14 cellular contexts compared by ENCODE assay signal in the genomic region with DNA sequence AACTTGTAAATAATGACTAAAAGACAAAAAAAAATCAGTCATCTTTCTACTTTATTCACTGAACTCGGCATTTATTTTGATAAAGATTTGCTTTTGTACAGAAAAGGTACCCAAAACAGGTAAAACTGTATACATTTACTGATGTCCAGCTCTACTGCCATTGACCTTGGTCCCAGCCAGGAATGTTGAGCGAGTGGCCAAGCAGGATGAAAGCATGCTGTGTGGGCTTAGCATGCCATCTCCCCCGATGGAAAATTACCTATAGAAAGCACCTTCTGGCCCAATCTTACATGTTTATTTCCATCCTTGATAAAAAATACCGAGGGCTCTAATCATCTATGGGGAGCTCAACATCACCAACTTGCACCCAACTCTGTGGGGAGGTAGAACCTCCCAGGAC. TPM values are rescaled to one million over a fixed set of nuclear protein-coding genes. Genes with fewer than 3 reads are reported as not detected.
DNase-seq lines count a peak whose midpoint lies in the region; ATAC-seq and TF ChIP-seq lines count a peak whose summit lies in the region.
"Had no signal": no experiment of that assay in that cellular context is flagged by ENCODE, and none has a peak within 500 bp of the region (broad histone marks: within the 10 kb centered on the region; RNA-seq: fewer than 3 reads in every experiment).

No MANE protein-coding gene starts in this region.

- H3K4me1 Mint-ChIP-seq in osteocyte (ENCODE audit: unreplicated experiment), result peaks cover 38% of the 10 kb centered on the region

- peaks cover 92% of the 10 kb centered on the region for H4K20me1 ChIP-seq in BLaER1

- TF ChIP-seq CTCF in gastroesophageal sphincter (IDR thresholded peaks at IDR 0.05) (no peak), osteocyte (IDR thresholded peaks at IDR 0.05) (no peak)

- H3K4me1 ChIP-seq in BLaER1 (peaks cover 72% of the 10 kb centered on the region), gastroesophageal sphincter (peaks cover 2 to 55% (median 19%) of the 10 kb centered on the region in 3 donors)

- H3K27ac Mint-ChIP-seq in osteocyte (ENCODE audit: unreplicated experiment), result peak overlapping the region; percentile 80
- H3K27ac Mint-ChIP-seq: CD8-positive, alpha-beta T cell had no signal

- no peak for TF ChIP-seq POLR2A in gastroesophageal sphincter (IDR thresholded peaks at IDR 0.05)

- no peaks in the 10 kb centered on the region for H3K27me3 Mint-ChIP-seq in osteocyte (ENCODE audit: unreplicated experiment)

- H3K36me3 Mint-ChIP-seq in osteocyte (ENCODE audit: unreplicated experiment), result peaks cover 3% of the 10 kb centered on the region
- H3K36me3 Mint-ChIP-seq: CD8-positive, alpha-beta T cell had no signal

- ATAC-seq in gastroesophageal sphincter, result no peak
- ATAC-seq: CD8-positive, alpha-beta T cell had no signal

- H3K27me3 ChIP-seq in BLaER1 (no peaks in the 10 kb centered on the region), gastroesophageal sphincter (no peaks in the 10 kb centered on the region)
- H3K27me3 ChIP-seq: MG63 had no signal

- H3K36me3 ChIP-seq in BLaER1 (no peaks in the 10 kb centered on the region), gastroesophageal sphincter (no peaks in the 10 kb centered on the region)
- H3K36me3 ChIP-seq: MG63 had no signal

- peak overlapping the region; percentile 90 for H3K4me2 ChIP-seq in BLaER1

- H3K9me3 ChIP-seq in BLaER1 (no peaks in the 10 kb centered on the region), gastroesophageal sphincter (no peaks in the 10 kb centered on the region)
- H3K9me3 ChIP-seq: MG63 had no signal

- H3K27ac ChIP-seq in BLaER1, result peak overlapping the region; percentile 65; the same call in 1 of the 2 replicates
- H3K27ac ChIP-seq in angular gyrus (ENCODE audit: low read depth, low read length), result peak overlapping the region; percentile 51
- peak overlapping the region in 3 of 4 donors; percentile 73 to 75 (median 74) for H3K27ac ChIP-seq in gastroesophageal sphincter
- H3K27ac ChIP-seq: HL-60 had no signal

- no peak overlapping the region for H3K9ac ChIP-seq in BLaER1

- TF ChIP-seq EP300 in gastroesophageal sphincter (IDR thresholded peaks at IDR 0.05), result no peak

- H3K4me3 ChIP-seq in BLaER1 (no peak overlapping the region; the same call in 1 of the 2 replicates), gastroesophageal sphincter (no peak overlapping the region)
- H3K4me3 ChIP-seq: MG63 had no signal

- no peaks in the 10 kb centered on the region for H3K9me3 Mint-ChIP-seq in osteocyte (ENCODE audit: unreplicated experiment)
- H3K9me3 Mint-ChIP-seq: CD8-positive, alpha-beta T cell had no signal

- no peak for DNase-seq in osteocyte (ENCODE audit: extremely low spot score, unreplicated experiment)
- no peak for DNase-seq in pons (ENCODE audit: low spot score)
- DNase-seq in 8988T, result no peak
- DNase-seq in activated gamma-delta T cell treated with Interleukin-2 at 50 U/mL for 16 hours, result no peak
- DNase-seq in T1000 (lab: John Stamatoyannopoulos, UW), result no peak
- DNase-seq: AML-193; CD8-positive, alpha-beta T cell; GOT3; KG1; MG63 had no signal

- WGBS in gastroesophageal sphincter (ENCODE audit: low coverage in 1 of 2), 2 donors, result 67 to 72% methylated on average over 4 of the region's 4 CpGs

- no peak overlapping the region for H3K4me3 Mint-ChIP-seq in osteocyte (ENCODE audit: unreplicated experiment)
- H3K4me3 Mint-ChIP-seq: CD8-positive, alpha-beta T cell had no signal

RNA-seq across cellular contexts. Expression of a gene that starts 6.8 kb away (rescaled TPM):
- total RNA-seq in gastroesophageal sphincter, result 100 to 1,000 TPM; 101 to 127 (median 115) TPM
- 37.2 and 38.5 TPM in 2 replicates for total RNA-seq in osteocyte
